In the genomic region with DNA sequence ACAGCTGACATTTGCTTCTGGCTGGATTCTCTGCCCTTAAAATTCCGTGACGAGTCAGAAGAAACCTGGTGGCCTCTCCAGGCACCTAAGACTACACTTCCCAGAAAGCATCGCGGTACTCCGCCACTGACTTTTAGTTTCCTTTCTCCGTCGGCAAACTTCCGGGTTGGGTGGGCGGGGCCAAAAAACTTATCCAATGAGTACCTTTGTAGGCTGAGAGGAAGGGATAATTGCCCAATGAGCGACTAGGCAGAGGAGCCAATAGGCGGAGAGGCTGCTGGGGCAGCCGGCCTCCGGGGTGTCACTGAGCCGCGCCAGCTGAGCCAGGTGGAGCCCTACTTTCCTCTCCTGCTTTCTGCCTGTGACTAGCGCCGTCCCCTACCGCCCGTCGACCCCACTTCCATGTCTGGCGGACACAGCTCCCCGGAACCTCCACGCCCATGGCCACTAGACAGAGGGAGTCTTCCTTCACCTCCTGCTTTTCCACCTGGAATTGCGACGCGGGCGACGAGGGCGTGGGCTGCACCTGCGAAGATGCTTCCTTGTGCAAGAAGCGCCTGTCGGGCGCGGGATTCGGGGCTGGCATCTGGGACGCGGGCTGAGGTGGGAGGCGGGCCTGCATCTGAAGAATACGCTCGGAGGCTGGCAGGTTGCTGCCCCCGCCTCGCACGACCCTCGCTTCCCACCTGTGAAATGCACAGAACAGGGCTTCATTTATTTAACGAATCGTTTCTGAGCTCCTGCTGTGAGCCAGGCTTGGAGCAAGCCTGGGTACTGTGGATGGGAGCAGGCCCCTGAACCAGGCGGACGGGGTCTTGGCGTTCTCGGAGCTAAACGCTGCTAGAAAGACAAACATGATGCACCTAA, we compare ENCODE assay signal across 1 cellular context.
TF ChIP-seq lines count a peak whose summit lies in the region.

No MANE protein-coding gene starts in this region.

TF ChIP-seq in H1, 55 proteins besides CTCF, POLR2A, EP300 and RAD21:
- TF ChIP-seq SIX5 (IDR thresholded peaks at IDR 0.05; ENCODE audit: low read depth, low read length): peak; percentile 46
- TF ChIP-seq SP1 (IDR thresholded peaks at IDR 0.05; ENCODE audit: low read depth, low read length): peak; percentile 89
- TF ChIP-seq SAP30 (IDR thresholded peaks at IDR 0.05; ENCODE audit: insufficient read depth, insufficient replicate concordance, low read length): peak; percentile 92
- TF ChIP-seq SP4 (IDR thresholded peaks at IDR 0.05; ENCODE audit: low read length): no peak
- TF ChIP-seq ASH2L (IDR thresholded peaks at IDR 0.05; ENCODE audit: low read length): peak; percentile 68
- peak; percentile 81 for TF ChIP-seq TAF1 (IDR thresholded peaks at IDR 0.05; ENCODE audit: low read depth, low read length)
- peak; percentile 30 to 78; a peak in 2 of 4 replicates for TF ChIP-seq HDAC2 (IDR thresholded peaks at IDR 0.05; ENCODE audit: borderline replicate concordance in 1 of 2, low read depth in 2 of 2, low read length in 2 of 2)
- peak; percentile 68 for TF ChIP-seq PHF8 (conservative IDR thresholded peaks at IDR 0.05; ENCODE audit: low read depth, low read length)
- no peak for TF ChIP-seq POU5F1 (IDR thresholded peaks at IDR 0.05; ENCODE audit: low read depth, low read length)
- no peak for TF ChIP-seq GABPA (IDR thresholded peaks at IDR 0.05; ENCODE audit: borderline replicate concordance, insufficient read depth, low read length)
- peak; percentile 34; the same call in 1 of the 2 replicates for TF ChIP-seq SP2 (IDR thresholded peaks at IDR 0.05; ENCODE audit: low read length)
- TF ChIP-seq TBP (IDR thresholded peaks at IDR 0.05; ENCODE audit: low read depth, low read length): peak; percentile 61; the same call in 1 of the 2 replicates
- no peak for TF ChIP-seq RXRA (IDR thresholded peaks at IDR 0.05; ENCODE audit: insufficient read depth, low read depth, low read length)
- TF ChIP-seq EGR1 (IDR thresholded peaks at IDR 0.05; ENCODE audit: borderline replicate concordance, low read depth, low read length): no peak
- no peak for TF ChIP-seq TCF12 (IDR thresholded peaks at IDR 0.05; ENCODE audit: low read depth, low read length)
- no peak for TF ChIP-seq ZNF274 (IDR thresholded peaks at IDR 0.05; ENCODE audit: borderline replicate concordance, extremely low read depth, low read length)
- peak; percentile 48 to 96; a peak in 2 of 4 replicates for TF ChIP-seq SIN3A (conservative IDR thresholded peaks at IDR 0.05 in 1 of 2, IDR thresholded peaks at IDR 0.05 in 1 of 2; ENCODE audit: low read depth in 1 of 2, low read length in 2 of 2)
- TF ChIP-seq BCL11A (IDR thresholded peaks at IDR 0.05; ENCODE audit: low read depth in 2 of 2, low read length in 2 of 2): no peak
- TF ChIP-seq CREB1 (IDR thresholded peaks at IDR 0.05): peak; percentile 88
- no peak for TF ChIP-seq CEBPB (IDR thresholded peaks at IDR 0.05; ENCODE audit: low read depth, low read length)
- peak; percentile 79 for TF ChIP-seq KDM4A (IDR thresholded peaks at IDR 0.05; ENCODE audit: low read depth, low read length, severe bottlenecking)
- peak; percentile 79 for TF ChIP-seq POLR2AphosphoS5 (IDR thresholded peaks at IDR 0.05; ENCODE audit: low read depth, low read length)
- no peak for TF ChIP-seq GTF2F1 (IDR thresholded peaks at IDR 0.05; ENCODE audit: borderline replicate concordance, low read depth, low read length)
- 0 out of 2 replicates have a peak, but pooled peaks have one; percentile 47 for TF ChIP-seq KDM5A (IDR thresholded peaks at IDR 0.05; ENCODE audit: low read length)
- TF ChIP-seq, protein P1, sequence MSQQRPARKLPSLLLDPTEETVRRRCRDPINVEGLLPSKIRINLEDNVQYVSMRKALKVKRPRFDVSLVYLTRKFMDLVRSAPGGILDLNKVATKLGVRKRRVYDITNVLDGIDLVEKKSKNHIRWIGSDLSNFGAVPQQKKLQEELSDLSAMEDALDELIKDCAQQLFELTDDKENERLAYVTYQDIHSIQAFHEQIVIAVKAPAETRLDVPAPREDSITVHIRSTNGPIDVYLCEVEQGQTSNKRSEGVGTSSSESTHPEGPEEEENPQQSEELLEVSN (IDR thresholded peaks at IDR 0.05): peak; percentile 63
- TF ChIP-seq, protein P2, sequence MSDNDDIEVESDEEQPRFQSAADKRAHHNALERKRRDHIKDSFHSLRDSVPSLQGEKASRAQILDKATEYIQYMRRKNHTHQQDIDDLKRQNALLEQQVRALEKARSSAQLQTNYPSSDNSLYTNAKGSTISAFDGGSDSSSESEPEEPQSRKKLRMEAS (IDR thresholded peaks at IDR 0.05): peak; percentile 72
